8 cellular contexts compared by ENCODE assay signal in genomic region chr3:58008140-58009025, GRCh38.
DNase-seq lines count a peak whose midpoint lies in the region; ATAC-seq lines count a peak whose summit lies in the region.

A gene with protein sequence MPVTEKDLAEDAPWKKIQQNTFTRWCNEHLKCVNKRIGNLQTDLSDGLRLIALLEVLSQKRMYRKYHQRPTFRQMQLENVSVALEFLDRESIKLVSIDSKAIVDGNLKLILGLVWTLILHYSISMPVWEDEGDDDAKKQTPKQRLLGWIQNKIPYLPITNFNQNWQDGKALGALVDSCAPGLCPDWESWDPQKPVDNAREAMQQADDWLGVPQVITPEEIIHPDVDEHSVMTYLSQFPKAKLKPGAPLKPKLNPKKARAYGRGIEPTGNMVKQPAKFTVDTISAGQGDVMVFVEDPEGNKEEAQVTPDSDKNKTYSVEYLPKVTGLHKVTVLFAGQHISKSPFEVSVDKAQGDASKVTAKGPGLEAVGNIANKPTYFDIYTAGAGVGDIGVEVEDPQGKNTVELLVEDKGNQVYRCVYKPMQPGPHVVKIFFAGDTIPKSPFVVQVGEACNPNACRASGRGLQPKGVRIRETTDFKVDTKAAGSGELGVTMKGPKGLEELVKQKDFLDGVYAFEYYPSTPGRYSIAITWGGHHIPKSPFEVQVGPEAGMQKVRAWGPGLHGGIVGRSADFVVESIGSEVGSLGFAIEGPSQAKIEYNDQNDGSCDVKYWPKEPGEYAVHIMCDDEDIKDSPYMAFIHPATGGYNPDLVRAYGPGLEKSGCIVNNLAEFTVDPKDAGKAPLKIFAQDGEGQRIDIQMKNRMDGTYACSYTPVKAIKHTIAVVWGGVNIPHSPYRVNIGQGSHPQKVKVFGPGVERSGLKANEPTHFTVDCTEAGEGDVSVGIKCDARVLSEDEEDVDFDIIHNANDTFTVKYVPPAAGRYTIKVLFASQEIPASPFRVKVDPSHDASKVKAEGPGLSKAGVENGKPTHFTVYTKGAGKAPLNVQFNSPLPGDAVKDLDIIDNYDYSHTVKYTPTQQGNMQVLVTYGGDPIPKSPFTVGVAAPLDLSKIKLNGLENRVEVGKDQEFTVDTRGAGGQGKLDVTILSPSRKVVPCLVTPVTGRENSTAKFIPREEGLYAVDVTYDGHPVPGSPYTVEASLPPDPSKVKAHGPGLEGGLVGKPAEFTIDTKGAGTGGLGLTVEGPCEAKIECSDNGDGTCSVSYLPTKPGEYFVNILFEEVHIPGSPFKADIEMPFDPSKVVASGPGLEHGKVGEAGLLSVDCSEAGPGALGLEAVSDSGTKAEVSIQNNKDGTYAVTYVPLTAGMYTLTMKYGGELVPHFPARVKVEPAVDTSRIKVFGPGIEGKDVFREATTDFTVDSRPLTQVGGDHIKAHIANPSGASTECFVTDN (N-terminal part only) (plus strand): TSS chr3:58008422. CDS start chr3:58008565, 143 bp downstream.

- DNase-seq in NCI-H1694 treated with DMSO at 0.1 percent for 48 hours (lab: John Stamatoyannopoulos, UW) (peak; percentile 3), NCI-H1694 (lab: John Stamatoyannopoulos, UW) (no peak), NCI-H510A (lab: John Stamatoyannopoulos, UW) (peak; percentile 42), medulla oblongata (ENCODE audit: extremely low spot score) (peak; percentile 74)
- DNase-seq in activated CD8-positive, alpha-beta memory T cell treated with anti-CD3 and anti-CD28 coated beads for 1 hour (ENCODE audit: extremely low read depth in 1 of 2, low read depth in 1 of 2): peak; percentile 28 to 74
- DNase-seq in effector CD8-positive, alpha-beta T cell (lab: John Stamatoyannopoulos, UW): peak; percentile 83
- peak; percentile 53 for DNase-seq in stimulated activated CD8-positive, alpha-beta memory T cell treated with anti-CD3 and anti-CD28 coated beads, Interleukin-12 subunit alpha, Interleukin-12 subunit beta, amount 100 ng/mL, for 24 hours (ENCODE audit: extremely low read depth)

- ATAC-seq in HG02884 (IDR thresholded peaks at IDR 0.05; ENCODE audit: unreplicated experiment): peak; percentile 65
